ENCODE assay signal across 1 cellular context in the genomic region with DNA sequence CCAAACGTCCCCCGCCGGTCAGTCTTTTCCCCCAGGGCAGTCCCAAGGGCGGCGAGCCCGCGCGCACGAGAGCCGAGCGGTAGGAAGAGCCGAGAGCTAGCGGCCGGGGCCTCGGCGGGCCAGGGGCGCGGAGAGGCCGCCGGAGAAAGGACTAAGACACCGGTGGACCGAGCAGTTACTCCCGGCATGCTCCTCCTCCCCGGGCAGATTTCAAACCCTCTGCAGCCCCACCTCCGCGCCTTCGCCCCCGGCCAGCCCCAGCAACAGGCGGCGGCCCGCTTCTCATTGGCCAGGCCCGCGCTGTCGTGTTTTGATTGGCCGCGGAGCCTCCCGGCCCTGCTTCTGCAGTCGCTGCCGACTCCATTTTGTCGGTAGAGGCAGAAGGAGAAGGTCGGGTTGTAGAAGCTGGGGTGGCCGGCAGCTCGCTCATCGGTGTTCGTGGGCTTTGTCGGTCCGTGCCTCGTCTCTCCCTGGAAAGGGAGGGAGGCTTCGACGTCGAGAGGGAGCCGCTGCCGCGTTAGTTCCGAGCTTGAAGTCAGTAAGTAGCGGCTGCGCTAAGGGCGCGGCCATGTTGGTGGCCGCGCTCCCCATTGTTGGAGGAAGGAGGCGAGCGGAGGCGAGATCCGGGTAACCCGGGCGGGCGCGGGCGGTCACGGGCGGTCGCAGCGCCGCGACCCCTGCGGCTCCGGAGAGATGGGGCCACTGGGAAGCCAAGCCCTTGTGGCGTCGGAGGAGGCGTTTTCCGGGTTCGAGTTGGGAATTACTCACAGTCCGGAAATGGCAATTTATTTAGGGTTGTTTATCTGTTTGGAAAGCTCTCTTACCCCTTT.
TF ChIP-seq lines count a peak whose summit lies in the region.

Gene PNRC2, plus strand, starts transcription at position 368 of the 830 bp plus-strand sequence. CDS start 1,630 bp downstream, outside the sequence.

TF ChIP-seq in HepG2, 621 proteins besides CTCF, POLR2A, EP300 and RAD21 (continued from another document and continues in another):
- TF ChIP-seq HMGXB3 (CRISPR knock-in tag; IDR thresholded peaks at IDR 0.05; ENCODE audit: borderline replicate concordance): no peak; the same call in 1 of the 2 replicates
- TF ChIP-seq, protein P1, sequence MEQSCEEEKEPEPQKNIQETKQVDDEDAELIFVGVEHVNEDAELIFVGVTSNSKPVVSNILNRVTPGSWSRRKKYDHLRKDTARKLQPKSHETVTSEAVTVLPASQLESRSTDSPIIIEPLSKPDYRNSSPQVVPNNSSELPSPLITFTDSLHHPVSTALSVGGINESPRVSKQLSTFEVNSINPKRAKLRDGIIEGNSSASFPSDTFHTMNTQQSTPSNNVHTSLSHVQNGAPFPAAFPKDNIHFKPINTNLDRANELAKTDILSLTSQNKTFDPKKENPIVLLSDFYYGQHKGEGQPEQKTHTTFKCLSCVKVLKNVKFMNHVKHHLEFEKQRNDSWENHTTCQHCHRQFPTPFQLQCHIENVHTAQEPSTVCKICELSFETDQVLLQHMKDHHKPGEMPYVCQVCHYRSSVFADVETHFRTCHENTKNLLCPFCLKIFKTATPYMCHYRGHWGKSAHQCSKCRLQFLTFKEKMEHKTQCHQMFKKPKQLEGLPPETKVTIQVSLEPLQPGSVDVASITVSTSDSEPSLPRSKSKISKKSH (CRISPR knock-in tag; IDR thresholded peaks at IDR 0.05; ENCODE audit: borderline replicate concordance): no peak; the same call in 1 of the 2 replicates
- TF ChIP-seq TRIM24 (CRISPR knock-in tag; IDR thresholded peaks at IDR 0.05): no peak
- TF ChIP-seq ELF1 (CRISPR knock-in tag; IDR thresholded peaks at IDR 0.05): peak; percentile 48; the same call in 1 of the 2 replicates
- peak; percentile 89 for TF ChIP-seq KDM2A (CRISPR knock-in tag; IDR thresholded peaks at IDR 0.05; ENCODE audit: borderline replicate concordance, low read depth)
- no peak for TF ChIP-seq U2AF1 (optimal IDR thresholded peaks at IDR 0.05; ENCODE audit: low read depth, low read length)
- peak; percentile 97 for TF ChIP-seq POLR2AphosphoS5 (IDR thresholded peaks at IDR 0.05; ENCODE audit: low read depth, low read length)
- 0 out of 2 replicates have a peak, but pooled peaks have one; percentile 27 for TF ChIP-seq ZNF691 (CRISPR knock-in tag; IDR thresholded peaks at IDR 0.05; ENCODE audit: borderline replicate concordance, low read depth)
- TF ChIP-seq IRF1 (CRISPR knock-in tag; IDR thresholded peaks at IDR 0.05; ENCODE audit: low read depth): peak; percentile 21; the same call in 1 of the 2 replicates
- TF ChIP-seq ZBTB1 (CRISPR knock-in tag; IDR thresholded peaks at IDR 0.05; ENCODE audit: borderline replicate concordance): no peak
- TF ChIP-seq AFF4 (CRISPR knock-in tag; IDR thresholded peaks at IDR 0.05): peak; percentile 94
- no peak for TF ChIP-seq ZNF44 (CRISPR knock-in tag; IDR thresholded peaks at IDR 0.05)
- peak; percentile 66; the same call in 1 of the 2 replicates for TF ChIP-seq ZNF607 (CRISPR knock-in tag; IDR thresholded peaks at IDR 0.05; ENCODE audit: borderline replicate concordance)
- no peak for TF ChIP-seq TCF12 (IDR thresholded peaks at IDR 0.05)
- TF ChIP-seq TCF12 (CRISPR knock-in tag; IDR thresholded peaks at IDR 0.05): no peak; the same call in 1 of the 2 replicates
- 0 out of 2 replicates have a peak, but pooled peaks have one; percentile 36 for TF ChIP-seq ZFAT (CRISPR knock-in tag; conservative IDR thresholded peaks at IDR 0.05)
- TF ChIP-seq ZZZ3 (CRISPR knock-in tag; IDR thresholded peaks at IDR 0.05; ENCODE audit: borderline replicate concordance): no peak
- TF ChIP-seq PLRG1 (conservative IDR thresholded peaks at IDR 0.05): no peak
- TF ChIP-seq ZNF501 (CRISPR knock-in tag; IDR thresholded peaks at IDR 0.05): peak; percentile 91
- TF ChIP-seq MTF1 (CRISPR knock-in tag; IDR thresholded peaks at IDR 0.05): 0 out of 2 replicates have a peak, but pooled peaks have one; percentile 42
- TF ChIP-seq TARDBP (CRISPR knock-in tag; IDR thresholded peaks at IDR 0.05): no peak; the same call in 1 of the 2 replicates
- TF ChIP-seq ZNF564 (CRISPR knock-in tag; IDR thresholded peaks at IDR 0.05): no peak
- TF ChIP-seq ZSCAN31 (CRISPR knock-in tag; IDR thresholded peaks at IDR 0.05; ENCODE audit: low read depth): peak; percentile 78; the same call in 1 of the 2 replicates
- no peak for TF ChIP-seq NFATC3 (CRISPR knock-in tag; IDR thresholded peaks at IDR 0.05)
- TF ChIP-seq FOXO1 (CRISPR knock-in tag; IDR thresholded peaks at IDR 0.05): peak; percentile 51
- TF ChIP-seq ZNF496 (CRISPR knock-in tag; IDR thresholded peaks at IDR 0.05; ENCODE audit: insufficient replicate concordance): no peak
- peak; percentile 84 for TF ChIP-seq ZNF563 (CRISPR knock-in tag; IDR thresholded peaks at IDR 0.05)
- no peak for TF ChIP-seq NFE2L2 (IDR thresholded peaks at IDR 0.05; ENCODE audit: low read length)
- no peak for TF ChIP-seq REXO4 (CRISPR knock-in tag; IDR thresholded peaks at IDR 0.05; ENCODE audit: borderline replicate concordance)
- TF ChIP-seq, protein P2, sequence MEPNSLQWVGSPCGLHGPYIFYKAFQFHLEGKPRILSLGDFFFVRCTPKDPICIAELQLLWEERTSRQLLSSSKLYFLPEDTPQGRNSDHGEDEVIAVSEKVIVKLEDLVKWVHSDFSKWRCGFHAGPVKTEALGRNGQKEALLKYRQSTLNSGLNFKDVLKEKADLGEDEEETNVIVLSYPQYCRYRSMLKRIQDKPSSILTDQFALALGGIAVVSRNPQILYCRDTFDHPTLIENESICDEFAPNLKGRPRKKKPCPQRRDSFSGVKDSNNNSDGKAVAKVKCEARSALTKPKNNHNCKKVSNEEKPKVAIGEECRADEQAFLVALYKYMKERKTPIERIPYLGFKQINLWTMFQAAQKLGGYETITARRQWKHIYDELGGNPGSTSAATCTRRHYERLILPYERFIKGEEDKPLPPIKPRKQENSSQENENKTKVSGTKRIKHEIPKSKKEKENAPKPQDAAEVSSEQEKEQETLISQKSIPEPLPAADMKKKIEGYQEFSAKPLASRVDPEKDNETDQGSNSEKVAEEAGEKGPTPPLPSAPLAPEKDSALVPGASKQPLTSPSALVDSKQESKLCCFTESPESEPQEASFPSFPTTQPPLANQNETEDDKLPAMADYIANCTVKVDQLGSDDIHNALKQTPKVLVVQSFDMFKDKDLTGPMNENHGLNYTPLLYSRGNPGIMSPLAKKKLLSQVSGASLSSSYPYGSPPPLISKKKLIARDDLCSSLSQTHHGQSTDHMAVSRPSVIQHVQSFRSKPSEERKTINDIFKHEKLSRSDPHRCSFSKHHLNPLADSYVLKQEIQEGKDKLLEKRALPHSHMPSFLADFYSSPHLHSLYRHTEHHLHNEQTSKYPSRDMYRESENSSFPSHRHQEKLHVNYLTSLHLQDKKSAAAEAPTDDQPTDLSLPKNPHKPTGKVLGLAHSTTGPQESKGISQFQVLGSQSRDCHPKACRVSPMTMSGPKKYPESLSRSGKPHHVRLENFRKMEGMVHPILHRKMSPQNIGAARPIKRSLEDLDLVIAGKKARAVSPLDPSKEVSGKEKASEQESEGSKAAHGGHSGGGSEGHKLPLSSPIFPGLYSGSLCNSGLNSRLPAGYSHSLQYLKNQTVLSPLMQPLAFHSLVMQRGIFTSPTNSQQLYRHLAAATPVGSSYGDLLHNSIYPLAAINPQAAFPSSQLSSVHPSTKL (CRISPR knock-in tag; IDR thresholded peaks at IDR 0.05): no peak; the same call in 1 of the 2 replicates
- TF ChIP-seq TP53 (CRISPR knock-in tag; conservative IDR thresholded peaks at IDR 0.05): no peak
- 0 out of 2 replicates have a peak, but pooled peaks have one; percentile 19 for TF ChIP-seq RFX3 (CRISPR knock-in tag; IDR thresholded peaks at IDR 0.05)
- TF ChIP-seq RORA (CRISPR knock-in tag; IDR thresholded peaks at IDR 0.05): no peak
- no peak; the same call in 1 of the 2 replicates for TF ChIP-seq DNMT1 (CRISPR knock-in tag; IDR thresholded peaks at IDR 0.05)
- peak; percentile 34; the same call in 1 of the 2 replicates for TF ChIP-seq ZNF331 (CRISPR knock-in tag; IDR thresholded peaks at IDR 0.05)
- TF ChIP-seq E2F1 (CRISPR knock-in tag; IDR thresholded peaks at IDR 0.05): peak; percentile 87
- no peak; the same call in 1 of the 2 replicates for TF ChIP-seq STAG1 (CRISPR knock-in tag; IDR thresholded peaks at IDR 0.05)
- peak; percentile 95 for TF ChIP-seq DR1 (CRISPR knock-in tag; IDR thresholded peaks at IDR 0.05)
- no peak for TF ChIP-seq ZNF672 (CRISPR knock-in tag; IDR thresholded peaks at IDR 0.05)
- no peak for TF ChIP-seq ZNF550 (CRISPR knock-in tag; IDR thresholded peaks at IDR 0.05; ENCODE audit: borderline replicate concordance)
- no peak for TF ChIP-seq ZNF33B (CRISPR knock-in tag; IDR thresholded peaks at IDR 0.05)
- peak; percentile 96 for TF ChIP-seq SALL2 (CRISPR knock-in tag; IDR thresholded peaks at IDR 0.05)
